ENCODE assay signal across 25 cellular contexts in the genomic region with DNA sequence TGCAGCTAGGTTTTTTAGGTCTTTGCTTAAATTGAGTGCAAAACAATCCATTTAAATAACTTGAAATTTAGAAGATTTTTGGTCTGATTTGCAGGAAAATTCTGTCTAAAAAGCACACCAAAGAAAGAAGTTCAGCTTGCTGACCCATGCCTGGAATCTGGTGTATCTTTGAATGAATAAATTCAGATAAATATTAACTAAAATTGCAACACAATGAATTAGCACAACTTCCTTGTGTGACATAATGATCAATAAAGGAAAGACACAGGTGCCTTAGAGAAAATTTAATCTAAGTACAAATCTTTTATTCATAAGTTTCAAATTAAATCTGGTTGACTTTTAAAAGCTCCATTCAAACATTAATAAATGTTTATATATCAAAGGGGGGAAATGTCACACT.
DNase-seq lines count a peak whose midpoint lies in the region; ATAC-seq, FAIRE-seq and TF ChIP-seq lines count a peak whose summit lies in the region.
"Had no signal": no experiment of that assay in that cellular context is flagged by ENCODE, and none has a peak within 500 bp of the region (broad histone marks: within the 10 kb centered on the region; RNA-seq: fewer than 3 reads in every experiment).

No MANE protein-coding gene starts in this region.

- CTCF ChIA-PET in Calu3 (lab: Charles Lee): interaction anchor here (1.0 kb wide), 1 partner anchor 25 kb away, joined by 4 read pairs; no protein-coding TSS in a partner anchor

- H3K4me1 ChIP-seq in gastrocnemius medialis: no peaks in the 10 kb centered on the region
- H3K4me1 ChIP-seq: BE2C had no signal

- in situ Hi-C loops in gastrocnemius medialis (cut with MboI; ENCODE audit: low sequenced_read_pairs in 4 of 4): no loop called here

- ATAC-seq in left lobe of liver (peak; percentile 46), gastrocnemius medialis (no peak)

- H3K27me3 ChIP-seq in gastrocnemius medialis: no peaks in the 10 kb centered on the region
- H3K27me3 ChIP-seq: BE2C; BLaER1 treated with 17β-estradiol and CSF1 and Interleukin-3, amounts not matched to agents 10 nM and 100 nM had no signal

- H3K36me3 ChIP-seq in gastrocnemius medialis: no peaks in the 10 kb centered on the region
- H3K36me3 ChIP-seq: BE2C; BLaER1 treated with 17β-estradiol and CSF1 and Interleukin-3, amounts not matched to agents 10 nM and 100 nM had no signal

- peaks cover 16% of the 10 kb centered on the region for H3K4me1 Mint-ChIP-seq in Calu3 (ENCODE audit: low read depth, unreplicated experiment)
- H3K4me1 Mint-ChIP-seq: CD14-positive monocyte; CD8-positive, alpha-beta memory T cell had no signal

- TF ChIP-seq POLR2A in gastrocnemius medialis (IDR thresholded peaks at IDR 0.05): no peak

- no peak overlapping the region for H3K4me3 Mint-ChIP-seq in Calu3 (ENCODE audit: low read depth, unreplicated experiment)
- H3K4me3 Mint-ChIP-seq: CD14-positive monocyte; CD4-positive, alpha-beta T cell; CD8-positive, alpha-beta memory T cell had no signal

- no TSS peak for BruUV-seq in Calu3 (replicated peaks; lab: Mats Ljungman, UMichigan)

- DNase-seq in Calu3: no peak
- no peak for DNase-seq in left lobe of liver (ENCODE audit: low spot score)
- DNase-seq in renal cortical epithelial cell (ENCODE audit: low read depth): peak; percentile 85
- no peak for DNase-seq in HuH-7.5 (ENCODE audit: low spot score)
- no peak for DNase-seq in NOMO-1 treated with DMSO at 0.1 percent for 48 hours (lab: John Stamatoyannopoulos, UW; ENCODE audit: unreplicated experiment)
- no peak for DNase-seq in activated CD4-positive, CD25-positive, alpha-beta regulatory T cell (lab: John Stamatoyannopoulos, UW)
- DNase-seq in gastrocnemius medialis: no peak
- DNase-seq: AML-193; BE2C; CD4-positive, alpha-beta T cell; CD8-positive, alpha-beta memory T cell; DMS53; DND-41; GM23248; H7; HCEC 1CT had no signal

- peak overlapping the region; percentile 79 for H3K27ac Mint-ChIP-seq in Calu3 (ENCODE audit: unreplicated experiment)
- H3K27ac Mint-ChIP-seq: CD14-positive monocyte; CD4-positive, alpha-beta T cell; CD8-positive, alpha-beta memory T cell had no signal

- TF ChIP-seq CTCF in Calu3 (IDR thresholded peaks at IDR 0.05; ENCODE audit: unreplicated experiment): no peak
- no peak for TF ChIP-seq CTCF in gastrocnemius medialis (IDR thresholded peaks at IDR 0.05 in 4 of 5, conservative IDR thresholded peaks at IDR 0.05 in 1 of 5)

- H3K4me3 ChIP-seq in gastrocnemius medialis: no peak overlapping the region
- H3K4me3 ChIP-seq: BLaER1 treated with 17β-estradiol and CSF1 and Interleukin-3, amounts not matched to agents 10 nM and 100 nM; GM23248 had no signal

- no peaks in the 10 kb centered on the region for H3K36me3 Mint-ChIP-seq in Calu3 (ENCODE audit: insufficient read depth, unreplicated experiment)
- H3K36me3 Mint-ChIP-seq: CD14-positive monocyte; CD8-positive, alpha-beta memory T cell had no signal

- H3K9me3 ChIP-seq in gastrocnemius medialis: no peaks in the 10 kb centered on the region
- H3K9me3 ChIP-seq: BE2C had no signal

- H3K27ac ChIP-seq in gastrocnemius medialis: no peak overlapping the region
- H3K27ac ChIP-seq: 22Rv1; BLaER1 treated with 17β-estradiol and CSF1 and Interleukin-3, amounts not matched to agents 10 nM and 100 nM; GM23248 had no signal

- FAIRE-seq in islet of Langerhans (lab: Jason Lieb, UNC): peak; percentile 69
- FAIRE-seq: A204.1, G401.6, GM12892, GM19239, H1 had no signal

- intact Hi-C loops in Calu3 (cut with micrococcal nuclease; ENCODE audit: unreplicated experiment): loop anchor here (2.0 kb wide), 2 partner anchors 122 to 124 kb away; no protein-coding TSS in a partner anchor
- intact Hi-C loops in gastrocnemius medialis (cut with DNase I; ENCODE audit: low total_unique reads): no loop called here

- peaks cover 5% of the 10 kb centered on the region for H3K9me3 Mint-ChIP-seq in Calu3 (ENCODE audit: low read depth, unreplicated experiment)

- H3K27me3 Mint-ChIP-seq in Calu3 (ENCODE audit: unreplicated experiment): no peaks in the 10 kb centered on the region
- H3K27me3 Mint-ChIP-seq: CD4-positive, alpha-beta T cell had no signal
